ENCODE assay signal across 8 cellular contexts in genomic region chr9:137201205-137201868, GRCh38. TPM values are rescaled to one million over a fixed set of nuclear protein-coding genes. Genes with fewer than 3 reads are reported as not detected.
DNase-seq lines count a peak whose midpoint lies in the region; ATAC-seq and TF ChIP-seq lines count a peak whose summit lies in the region.

No MANE protein-coding gene starts in this region.

- peaks cover 43% of the 10 kb centered on the region for H3K4me1 Mint-ChIP-seq in mesothelial cell of epicardium

- no peak for DNase-seq in left ventricle myocardium inferior
- no peak for DNase-seq in Right ventricle myocardium inferior (ENCODE audit: missing footprints)
- DNase-seq in body of pancreas, result no peak
- no peak for DNase-seq in mesothelial cell of epicardium (ENCODE audit: low spot score in 2 of 2, unreplicated experiment in 2 of 2)
- no peak for DNase-seq in lower leg skin (ENCODE audit: low spot score in 2 of 2)

- TF ChIP-seq POLR2A in body of pancreas (IDR thresholded peaks at IDR 0.05) (no peak), lower leg skin (IDR thresholded peaks at IDR 0.05) (no peak)

- H3K27ac ChIP-seq in left ventricle myocardium inferior (replicated peaks) (peak overlapping the region; percentile 98), body of pancreas (peak overlapping the region; percentile 70 to 89 (median 81))

- TF ChIP-seq CTCF in left ventricle myocardium inferior (IDR thresholded peaks at IDR 0.05; ENCODE audit: borderline replicate concordance), result no peak
- no peak for TF ChIP-seq CTCF in body of pancreas (IDR thresholded peaks at IDR 0.05)
- TF ChIP-seq CTCF in mesothelial cell of epicardium (IDR thresholded peaks at IDR 0.05; ENCODE audit: unreplicated experiment), result no peak
- no peak for TF ChIP-seq CTCF in lower leg skin (IDR thresholded peaks at IDR 0.05)

- H3K4me3 ChIP-seq in left ventricle myocardium inferior, result peak overlapping the region; percentile 83
- H3K4me3 ChIP-seq in body of pancreas, result peak overlapping the region in 1 of 2 donors; percentile 18
- H3K4me3 ChIP-seq in lower leg skin (ENCODE audit: low read depth, poor library complexity, severe bottlenecking), result no peak overlapping the region

- 12 to 26% methylated on average over 10 to 23 of the region's 23 CpGs for WGBS in body of pancreas, 2 donors
- 15 to 20% methylated on average over 20 to 22 of the region's 23 CpGs for WGBS in lower leg skin, 2 donors

- no peaks in the 10 kb centered on the region for H3K27me3 Mint-ChIP-seq in mesothelial cell of epicardium (ENCODE audit: low read depth)

- H3K36me3 ChIP-seq in left ventricle myocardium inferior (no peaks in the 10 kb centered on the region), body of pancreas (replicated peaks in 1 of 2; ENCODE audit: insufficient read depth in 1 of 2, low read depth in 2 of 2) (no peaks in the 10 kb centered on the region)

- H3K9me3 Mint-ChIP-seq in mesothelial cell of epicardium, result no peaks in the 10 kb centered on the region

- peak overlapping the region; percentile 75 for H3K4me3 Mint-ChIP-seq in mesothelial cell of epicardium

- H3K9me3 ChIP-seq in left ventricle myocardium inferior (replicated peaks) (no peaks in the 10 kb centered on the region), body of pancreas (no peaks in the 10 kb centered on the region)

- H3K36me3 Mint-ChIP-seq in mesothelial cell of epicardium, result no peaks in the 10 kb centered on the region

- no peak for ATAC-seq in Right ventricle myocardium inferior
- no peak for ATAC-seq in body of pancreas
- no peak for ATAC-seq in HG03354 (IDR thresholded peaks at IDR 0.05; ENCODE audit: poor library complexity, severe bottlenecking, unreplicated experiment)
- ATAC-seq in HG02885 (IDR thresholded peaks at IDR 0.05; ENCODE audit: poor library complexity, unreplicated experiment), result no peak
- no peak for ATAC-seq in GM21526 (IDR thresholded peaks at IDR 0.05; ENCODE audit: low FRiP score, unreplicated experiment)

- H3K27ac Mint-ChIP-seq in mesothelial cell of epicardium, result peak overlapping the region; percentile 79

- H3K27me3 ChIP-seq in left ventricle myocardium inferior (ENCODE audit: low read depth) (no peaks in the 10 kb centered on the region), body of pancreas (no peaks in the 10 kb centered on the region)

- H3K4me1 ChIP-seq in left ventricle myocardium inferior (peaks cover 89% of the 10 kb centered on the region), body of pancreas (peaks cover 80% of the 10 kb centered on the region)

- intact Hi-C loops in left ventricle myocardium inferior (cut with micrococcal nuclease) (no loop called here), Right ventricle myocardium inferior (cut with DNase I) (no loop called here), body of pancreas (cut with DNase I) (no loop called here), lower leg skin (cut with DNase I; ENCODE audit: low total_unique reads) (no loop called here)

RNA-seq across cellular contexts. Expression of gene TPRN, which starts 0.8 kb away (rescaled TPM):
- total RNA-seq in left ventricle myocardium inferior (18.0 TPM), Right ventricle myocardium inferior (27.9 TPM), body of pancreas (10 to 100 TPM; 90.0 to 91.3 TPM), mesothelial cell of epicardium (16.7 to 18.5 TPM (median 17.6 TPM) in 3 replicates), lower leg skin (10 to 100 TPM; 27.6 to 34.2 (median 29.1) TPM)

RNA-seq across cellular contexts. Expression of gene TMEM203, which starts 4.1 kb away (rescaled TPM):
- 47.6 TPM for total RNA-seq in left ventricle myocardium inferior
- total RNA-seq in Right ventricle myocardium inferior, result 44.6 TPM
- total RNA-seq in body of pancreas, result 10 to 100 TPM; 11.9 to 18.1 TPM
- 32.7 to 35.5 TPM (median 33.0 TPM) in 3 replicates for total RNA-seq in mesothelial cell of epicardium
- total RNA-seq in lower leg skin, result 10 to 100 TPM; 45.7 to 60.7 (median 49.4) TPM

RNA-seq across cellular contexts. Expression of gene NDOR1, which starts 4.2 kb away (rescaled TPM):
- total RNA-seq in left ventricle myocardium inferior (6.5 TPM), Right ventricle myocardium inferior (5.9 TPM), body of pancreas (10 to 100 TPM; 17.1 to 22.7 TPM), mesothelial cell of epicardium (22.4 to 24.3 TPM (median 23.5 TPM) in 3 replicates), lower leg skin (10 to 100 TPM in 3 of 4 donors, 1 to 10 TPM in 1; 8.1 to 18.6 (median 11.6) TPM)

RNA-seq across cellular contexts. Expression of gene SSNA1, which starts 12.9 kb away (rescaled TPM):
- 72.3 TPM for total RNA-seq in left ventricle myocardium inferior
- 70.7 TPM for total RNA-seq in Right ventricle myocardium inferior
- 10 to 100 TPM; 62.3 to 79.1 TPM for total RNA-seq in body of pancreas
- 40.9 to 43.8 TPM (median 42.8 TPM) in 3 replicates for total RNA-seq in mesothelial cell of epicardium
- 100 to 1,000 TPM in 2 of 4 donors, 10 to 100 TPM in 2; 79.2 to 112 (median 93.1) TPM for total RNA-seq in lower leg skin

RNA-seq across cellular contexts. Expression of gene ANAPC2, which starts 13.0 kb away (rescaled TPM):
- total RNA-seq in left ventricle myocardium inferior (34.7 TPM), Right ventricle myocardium inferior (35.0 TPM), body of pancreas (10 to 100 TPM; 24.1 to 51.7 TPM), mesothelial cell of epicardium (86.1 to 89.3 TPM (median 87.1 TPM) in 3 replicates), lower leg skin (10 to 100 TPM; 26.2 to 69.3 (median 30.5) TPM)
